Comparison of ENCODE assay signal across 1 cellular context in genomic region chr10:113216068-113216467, GRCh38.
TF ChIP-seq lines count a peak whose summit lies in the region.

No MANE protein-coding gene starts in this region.

TF ChIP-seq in WTC11, 78 proteins besides CTCF, POLR2A, EP300 and RAD21 (continued from another document):
- TF ChIP-seq E2F4 (CRISPR knock-in tag; IDR thresholded peaks at IDR 0.05; ENCODE audit: borderline replicate concordance, low read depth): no peak
- no peak for TF ChIP-seq FOXJ3 (CRISPR knock-in tag; IDR thresholded peaks at IDR 0.05; ENCODE audit: borderline replicate concordance)
- TF ChIP-seq ETV6 (CRISPR knock-in tag; IDR thresholded peaks at IDR 0.05): no peak
